Comparison of ENCODE assay signal across 8 cellular contexts in the genomic region with DNA sequence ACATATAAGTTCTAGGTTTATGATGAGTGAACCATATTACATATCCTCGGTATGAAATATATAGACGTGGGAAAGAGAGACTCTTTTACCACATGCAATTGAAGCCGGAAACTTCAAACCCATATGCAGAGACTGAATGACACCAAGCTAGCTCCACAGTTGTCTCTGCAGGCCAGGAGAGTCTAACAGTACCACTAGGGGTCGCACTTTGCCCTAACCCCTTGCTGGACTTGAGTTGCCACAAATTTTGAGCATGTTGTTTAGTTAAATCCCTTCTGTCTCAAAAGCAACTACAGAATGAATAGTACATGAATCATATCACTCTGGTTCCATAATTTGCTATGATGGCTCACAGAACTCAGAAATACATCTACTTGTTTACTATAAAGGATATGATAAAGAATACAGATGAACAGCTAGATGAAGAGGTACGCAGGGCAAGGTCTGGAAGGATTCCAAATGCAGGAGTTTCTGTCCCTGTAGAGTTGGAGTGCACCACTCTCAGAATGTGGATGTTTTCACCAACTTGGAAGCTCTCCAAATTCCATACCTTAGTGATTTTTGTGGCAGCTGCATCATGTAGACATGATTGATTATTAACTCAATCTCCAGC.
DNase-seq lines count a peak whose midpoint lies in the region; ATAC-seq and TF ChIP-seq lines count a peak whose summit lies in the region.

No MANE protein-coding gene starts in this region.

- no peaks in the 10 kb centered on the region for H3K36me3 Mint-ChIP-seq in activated naive CD8-positive, alpha-beta T cell treated with anti-CD3 and anti-CD28 coated beads, Interleukin-2, amount 10 ng/mL, durations not matched to agents 7 days and 5 days

- DNase-seq in EH (ENCODE audit: low read depth) (peak; percentile 58), RWPE1 (ENCODE audit: low spot score) (peak; percentile 23), kidney tubule cell (ENCODE audit: low spot score) (peak; percentile 60), NCI-H187 treated with DMSO at 0.1 percent for 48 hours (lab: John Stamatoyannopoulos, UW) (no peak)
- peak; percentile 35 for DNase-seq in activated naive CD8-positive, alpha-beta T cell treated with anti-CD3 and anti-CD28 coated beads, Interleukin-2, amount 10 ng/mL, durations not matched to agents 7 days and 5 days
- peak; percentile 6 to 13 for DNase-seq in stimulated activated CD8-positive, alpha-beta memory T cell treated with anti-CD3 and anti-CD28 coated beads, Interleukin-7, amount 100 ng/mL, for 1 hour (ENCODE audit: low read depth in 2 of 2)

- H3K27ac Mint-ChIP-seq in activated naive CD8-positive, alpha-beta T cell treated with anti-CD3 and anti-CD28 coated beads, Interleukin-2, amount 10 ng/mL, durations not matched to agents 7 days and 5 days: no peak overlapping the region

- TF ChIP-seq CTCF in RWPE1 (conservative IDR thresholded peaks at IDR 0.05; ENCODE audit: low read depth): peak; percentile 54

- peaks cover 14% of the 10 kb centered on the region for H3K27me3 Mint-ChIP-seq in activated naive CD8-positive, alpha-beta T cell treated with anti-CD3 and anti-CD28 coated beads, Interleukin-2, amount 10 ng/mL, durations not matched to agents 7 days and 5 days

- H3K4me3 Mint-ChIP-seq in activated naive CD8-positive, alpha-beta T cell treated with anti-CD3 and anti-CD28 coated beads, Interleukin-2, amount 10 ng/mL, durations not matched to agents 7 days and 5 days: no peak overlapping the region

- POLR2A ChIA-PET in RWPE1 (lab: Yijun Ruan, JAX; ENCODE audit: low non-redundant PET): no interaction called here
- POLR2A ChIA-PET in activated naive CD8-positive, alpha-beta T cell treated with anti-CD3 and anti-CD28 coated beads, Interleukin-2, amount 10 ng/mL, durations not matched to agents 7 days and 5 days (lab: Charles Lee): interaction anchor here (0.5 kb wide), 1 partner anchor 248 kb away, joined by 3 read pairs; no protein-coding TSS in a partner anchor

- no peaks in the 10 kb centered on the region for H3K4me1 Mint-ChIP-seq in activated naive CD8-positive, alpha-beta T cell treated with anti-CD3 and anti-CD28 coated beads, Interleukin-2, amount 10 ng/mL, durations not matched to agents 7 days and 5 days

- peak; percentile 79 for ATAC-seq in GM19397 (IDR thresholded peaks at IDR 0.05; ENCODE audit: unreplicated experiment)
- ATAC-seq in HG03520 (IDR thresholded peaks at IDR 0.05; ENCODE audit: unreplicated experiment): peak; percentile 81
- ATAC-seq in activated naive CD8-positive, alpha-beta T cell treated with anti-CD3 and anti-CD28 coated beads, Interleukin-2, amount 10 ng/mL, durations not matched to agents 7 days and 5 days (ENCODE audit: low read depth): peak; percentile 92

- H3K9me3 Mint-ChIP-seq in activated naive CD8-positive, alpha-beta T cell treated with anti-CD3 and anti-CD28 coated beads, Interleukin-2, amount 10 ng/mL, durations not matched to agents 7 days and 5 days: no peaks in the 10 kb centered on the region

- no peak overlapping the region for H3K27ac ChIP-seq in RWPE1

- CTCF ChIA-PET in RWPE1 (lab: Yijun Ruan, JAX): interaction anchor here (0.5 to 1.2 kb wide), 5 partner anchors 10 to 603 kb away, joined by 3 to 8 read pairs (median 5); no protein-coding TSS in a partner anchor
